In genomic region chr1:969260-969855, GRCh38 we compare ENCODE assay signal across 2 cellular contexts.
TF ChIP-seq lines count a peak whose summit lies in the region.

No MANE protein-coding gene starts in this region.

TF ChIP-seq in HEK293, 187 proteins besides CTCF, POLR2A, EP300 and RAD21:
- TF ChIP-seq KLF1 (tag by site-specific recombination; IDR thresholded peaks at IDR 0.05): peak; percentile 18; the same call in 1 of the 2 replicates
- peak; percentile 31; the same call in 1 of the 2 replicates for TF ChIP-seq ZNF2 (tag by site-specific recombination; IDR thresholded peaks at IDR 0.05)
- peak; percentile 84 for TF ChIP-seq ZSCAN4 (tag by site-specific recombination; IDR thresholded peaks at IDR 0.05)
- TF ChIP-seq ZIC2 (tag by site-specific recombination; IDR thresholded peaks at IDR 0.05): no peak
- peak; percentile 87 for TF ChIP-seq ZNF18 (tag by site-specific recombination; IDR thresholded peaks at IDR 0.05)
- peak; percentile 37 for TF ChIP-seq ZBTB26 (tag by site-specific recombination; optimal IDR thresholded peaks at IDR 0.05)

TF ChIP-seq in endothelial cell of umbilical vein, 7 proteins besides CTCF, POLR2A, EP300 and RAD21:
- TF ChIP-seq EZH2 (IDR thresholded peaks at IDR 0.05; ENCODE audit: borderline replicate concordance, low read depth, low read length, severe bottlenecking) (no peak), MAX (IDR thresholded peaks at IDR 0.05; ENCODE audit: insufficient read depth, insufficient read length) (peak; percentile 23), JUN (IDR thresholded peaks at IDR 0.05; ENCODE audit: borderline replicate concordance, insufficient read depth, insufficient read length, low read depth) (no peak)
